In genomic region chrX:136691028-136691809, GRCh38 we compare ENCODE assay signal across 16 cellular contexts. TPM values are rescaled to one million over a fixed set of nuclear protein-coding genes. Genes with fewer than 3 reads are reported as not detected.
DNase-seq lines count a peak whose midpoint lies in the region; FAIRE-seq and TF ChIP-seq lines count a peak whose summit lies in the region.
"Had no signal": no experiment of that assay in that cellular context is flagged by ENCODE, and none has a peak within 500 bp of the region (broad histone marks: within the 10 kb centered on the region; RNA-seq: fewer than 3 reads in every experiment).

No MANE protein-coding gene starts in this region.

- H3K36me3 Mint-ChIP-seq in CD8-positive, alpha-beta memory T cell = peaks cover 0 to 15% (median 3%) of the 10 kb centered on the region in 3 donors
- H3K36me3 Mint-ChIP-seq in H9 (ENCODE audit: insufficient read depth in 1 of 3, low read depth in 3 of 3) = peaks cover 0 to 3% (median 0%) of the 10 kb centered on the region in 3 experiments; a peak in 2 of 7 replicates

- no peaks in the 10 kb centered on the region for H4K20me1 ChIP-seq in H9 (ENCODE audit: control insufficient read depth, insufficient read depth, insufficient read length)

- peaks cover 72 to 89% (median 81%) of the 10 kb centered on the region in 3 donors for H3K4me1 Mint-ChIP-seq in CD8-positive, alpha-beta memory T cell
- H3K4me1 Mint-ChIP-seq in H9 = peaks cover 21 to 25% of the 10 kb centered on the region in 2 experiments

- no peak overlapping the region for H2BK12ac ChIP-seq in H9 (ENCODE audit: insufficient read length, low read depth, low read length)

- H2AFZ ChIP-seq in H9 (ENCODE audit: low read length) = no peak overlapping the region

- no CpG with 5 or more reads among the region's 3 CpGs for WGBS in mesendoderm (ENCODE audit: extremely low coverage, insufficient coverage, low lambda C conversion rate)
- no CpG with 5 or more reads among the region's 3 CpGs for WGBS in H9 (ENCODE audit: extremely low coverage, insufficient read length, low lambda C conversion rate)

- H3K79me1 ChIP-seq in mesendoderm (ENCODE audit: low read length) (no peaks in the 10 kb centered on the region), H9 (ENCODE audit: insufficient read depth, low read depth, low read length, poor library complexity, severe bottlenecking) (no peaks in the 10 kb centered on the region)

- no peak overlapping the region for H3K4me2 ChIP-seq in mesendoderm (ENCODE audit: low read length)
- no peak overlapping the region for H3K4me2 ChIP-seq in H9 (ENCODE audit: insufficient read depth, insufficient read length, low read length)

- H3K9me3 ChIP-seq in CD8-positive, alpha-beta memory T cell (ENCODE audit: low read length) = no peaks in the 10 kb centered on the region
- H3K9me3 ChIP-seq in H9 (ENCODE audit: control insufficient read depth, low read depth, low read length) = peaks cover 23% of the 10 kb centered on the region
- H3K9me3 ChIP-seq: heart left ventricle had no signal

- H3K23me2 ChIP-seq in H9 (ENCODE audit: insufficient read length, low read depth, low read length, poor library complexity, severe bottlenecking) = no peaks in the 10 kb centered on the region

- peak in 2 of 5 donors; percentile 32 to 34 for DNase-seq in CD8-positive, alpha-beta memory T cell
- no peak for DNase-seq in GM19239 (ENCODE audit: insufficient read length, low spot score)
- DNase-seq in SW480 (ENCODE audit: low spot score) = peak; percentile 2
- peak; percentile 29 for DNase-seq in glomerular visceral epithelial cell (ENCODE audit: extremely low spot score)
- DNase-seq in stimulated activated CD4-positive, alpha-beta T cell treated with anti-CD3 and anti-CD28 coated beads, Interleukin-2, amount 100 ng/mL, for 24 hours = no peak
- no peak for DNase-seq in mesendoderm
- no peak for DNase-seq in H9
- no peak for DNase-seq in foreskin melanocyte
- DNase-seq: COR-L47; heart left ventricle; NCI-H2081; stimulated activated CD8-positive, alpha-beta memory T cell treated with anti-CD3 and anti-CD28 coated beads, Interleukin-4, amount 100 ng/mL, for 48 hours had no signal

- H3K56ac ChIP-seq in mesendoderm (ENCODE audit: low read length) (no peak overlapping the region), H9 (ENCODE audit: insufficient read length, low read depth, low read length) (no peak overlapping the region)

- no peak overlapping the region for H3K14ac ChIP-seq in H9 (ENCODE audit: insufficient read depth, low read length)

- H4K5ac ChIP-seq in mesendoderm (ENCODE audit: low read length) (no peak overlapping the region), H9 (ENCODE audit: insufficient read length, low read depth, low read length) (no peak overlapping the region)

- H3K27me3 Mint-ChIP-seq in CD8-positive, alpha-beta memory T cell = peaks cover 0 to 1% of the 10 kb centered on the region in 2 donors
- no peaks in the 10 kb centered on the region; the same call in 1 of the 2 replicates for H3K27me3 Mint-ChIP-seq in H9 (ENCODE audit: low read depth)

- H2BK20ac ChIP-seq in H9 (ENCODE audit: low read depth, low read length, poor library complexity, severe bottlenecking) = no peak overlapping the region

- no peak overlapping the region for H3T11ph ChIP-seq in H9 (ENCODE audit: low read length)

- H3K9ac ChIP-seq in mesendoderm (ENCODE audit: low read length) = no peak overlapping the region
- no peak overlapping the region for H3K9ac ChIP-seq in H9 (ENCODE audit: extremely low read depth, insufficient read length, low read length)

- H2BK120ac ChIP-seq in mesendoderm (ENCODE audit: low read depth, low read length) = no peak overlapping the region
- H2BK120ac ChIP-seq in H9 (ENCODE audit: low read depth, low read length, poor library complexity, severe bottlenecking) = no peak overlapping the region

- H3K4ac ChIP-seq in mesendoderm (ENCODE audit: low read depth, low read length) (no peak overlapping the region), H9 (ENCODE audit: low read depth, low read length) (no peak overlapping the region)

- H3K27ac Mint-ChIP-seq in CD8-positive, alpha-beta memory T cell = peak overlapping the region; percentile 55 to 92 (median 82)
- H3K27ac Mint-ChIP-seq in H9 = no peak overlapping the region

- H2BK15ac ChIP-seq in mesendoderm (replicated peaks; ENCODE audit: low read depth) (no peak overlapping the region), H9 (ENCODE audit: low read depth, low read length) (no peak overlapping the region)

- H4K8ac ChIP-seq in mesendoderm (ENCODE audit: low read depth, low read length) = no peak overlapping the region
- no peak overlapping the region for H4K8ac ChIP-seq in H9 (replicated peaks; ENCODE audit: insufficient read length, low read depth, low read length)

- TF ChIP-seq CTCF in H9 (conservative IDR thresholded peaks at IDR 0.05) = no peak

- H3K9me3 Mint-ChIP-seq in CD8-positive, alpha-beta memory T cell = no peaks in the 10 kb centered on the region
- H3K9me3 Mint-ChIP-seq in H9 = peaks cover 28 to 51% of the 10 kb centered on the region in 2 experiments

- H3K4me3 Mint-ChIP-seq in CD8-positive, alpha-beta memory T cell = peak overlapping the region in 5 of 7 donors; percentile 9 to 77 (median 59)
- H3K4me3 Mint-ChIP-seq in H9 = no peak overlapping the region

- no peaks in the 10 kb centered on the region for H3K27me3 ChIP-seq in CD8-positive, alpha-beta memory T cell (ENCODE audit: insufficient read depth, low read length, poor library complexity, severe bottlenecking)
- H3K27me3 ChIP-seq in mesendoderm (ENCODE audit: insufficient read depth, low read length, poor library complexity) (no peaks in the 10 kb centered on the region), H9 (ENCODE audit: insufficient read depth, low read length) (no peaks in the 10 kb centered on the region)

- H3K27ac ChIP-seq in CD8-positive, alpha-beta memory T cell (ENCODE audit: low read depth, low read length) = no peak overlapping the region
- no peak overlapping the region for H3K27ac ChIP-seq in mesendoderm (ENCODE audit: low read depth, low read length)
- H3K27ac ChIP-seq in H9 (ENCODE audit: insufficient read length, low read depth, low read length) = no peak overlapping the region
- H3K27ac ChIP-seq: heart left ventricle, HL-60 had no signal

- peak; percentile 97 for FAIRE-seq in GM19239 (lab: Jason Lieb, UNC)
- FAIRE-seq: H54 had no signal

- POLR2A ChIA-PET in CD8-positive, alpha-beta memory T cell (lab: Charles Lee) = no interaction called here

- no peak overlapping the region for H2AK5ac ChIP-seq in mesendoderm (ENCODE audit: low read length)
- no peak overlapping the region for H2AK5ac ChIP-seq in H9 (ENCODE audit: insufficient read length, low read length)

- CTCF ChIA-PET in CD8-positive, alpha-beta memory T cell (lab: Charles Lee) = interaction anchor here (1.1 kb wide), 1 partner anchor 82 kb away, joined by 6 read pairs; no protein-coding TSS in a partner anchor

- H4K91ac ChIP-seq in H9 (ENCODE audit: insufficient read length, low read depth, low read length) = no peak overlapping the region

- H3K79me2 ChIP-seq in mesendoderm (ENCODE audit: control insufficient read depth, insufficient read depth, low read length) = no peaks in the 10 kb centered on the region
- no peaks in the 10 kb centered on the region for H3K79me2 ChIP-seq in H9 (ENCODE audit: insufficient read depth, low read length)

- H3K23ac ChIP-seq in mesendoderm (ENCODE audit: low read length) (no peak overlapping the region), H9 (ENCODE audit: insufficient read length, low read depth, low read length) (no peak overlapping the region)

- H3K4me1 ChIP-seq in CD8-positive, alpha-beta memory T cell (ENCODE audit: insufficient read depth, low read length) = peaks cover 80% of the 10 kb centered on the region
- no peaks in the 10 kb centered on the region for H3K4me1 ChIP-seq in mesendoderm (ENCODE audit: control insufficient read depth, low read depth, low read length)
- peaks cover 3% of the 10 kb centered on the region; the same call in 1 of the 2 replicates for H3K4me1 ChIP-seq in H9 (ENCODE audit: insufficient read depth, low read length)

- H3K36me3 ChIP-seq in CD8-positive, alpha-beta memory T cell (ENCODE audit: insufficient read depth, low read length) = no peaks in the 10 kb centered on the region
- no peaks in the 10 kb centered on the region for H3K36me3 ChIP-seq in mesendoderm (ENCODE audit: control insufficient read depth, insufficient read depth, low read length)

- H3K18ac ChIP-seq in mesendoderm (ENCODE audit: low read length) = no peak overlapping the region
- no peak overlapping the region for H3K18ac ChIP-seq in H9 (ENCODE audit: insufficient read length, low read depth, low read length)

- H2BK5ac ChIP-seq in mesendoderm (ENCODE audit: low read length) (no peak overlapping the region), H9 (ENCODE audit: insufficient read length, low read length) (no peak overlapping the region)

- no peak overlapping the region for H3K4me3 ChIP-seq in CD8-positive, alpha-beta memory T cell (ENCODE audit: low read length)
- H3K4me3 ChIP-seq in mesendoderm (ENCODE audit: low read length) = no peak overlapping the region
- H3K4me3 ChIP-seq: heart left ventricle had no signal

RNA-seq across cellular contexts. Expression of gene CD40LG, which starts 43.3 kb away (rescaled TPM):
- total RNA-seq in CD8-positive, alpha-beta memory T cell = 10 to 100 TPM in 1 of 2 experiments, 1 to 10 TPM in 1; 9.2 to 10.1 TPM
- polyA plus RNA-seq in CD8-positive, alpha-beta memory T cell = 20.0 TPM
- not detected for polyA plus RNA-seq in mesendoderm (2013, experiment 1 of 2)
- not detected for polyA plus RNA-seq in mesendoderm (2013, experiment 2 of 2)
- not detected in 2 replicates for total RNA-seq in H9 (2021)
- total RNA-seq: chondrocyte, skeletal muscle tissue had no signal

Comparison
In these comparisons a context has a peak if more than half of its experiments do, and no peak if none do; other contexts are left out.
1. DNase-seq: peak in SW480 (single experiment) and glomerular visceral epithelial cell (single experiment); none in GM19239 (single experiment), stimulated activated CD4-positive, alpha-beta T cell treated with anti-CD3 and anti-CD28 coated beads, Interleukin-2, amount 100 ng/mL, for 24 hours (0 of 2), mesendoderm (single experiment), H9 (single experiment) and foreskin melanocyte (single experiment).
2. H3K27ac Mint-ChIP-seq: peak in CD8-positive, alpha-beta memory T cell (8 of 8); none in H9 (0 of 3).
3. H3K4me3 Mint-ChIP-seq: peak in CD8-positive, alpha-beta memory T cell (5 of 7); none in H9 (0 of 2).
4. RNA of gene CD40LG, which starts 43.3 kb away (total RNA-seq): 9.2 to 10.1 TPM in CD8-positive, alpha-beta memory T cell; not detected in H9; every median in the first group is over 10 times any median in the second.